In genomic region chr6:159375014-159375413, GRCh38 we compare ENCODE assay signal across 25 cellular contexts.
"Had no signal": no experiment of that assay in that cellular context is flagged by ENCODE, and none has a peak within 500 bp of the region (broad histone marks: within the 10 kb centered on the region; RNA-seq: fewer than 3 reads in every experiment).

No MANE protein-coding gene starts in this region.

- DNase-seq: naive thymus-derived CD8-positive, alpha-beta T cell; nephron progenitor cell; occipital lobe; ovary; posterior cingulate gyrus; psoas muscle; right lobe of liver; sigmoid colon; small intestine; stimulated activated CD4-positive, alpha-beta T cell treated with anti-CD3 and anti-CD28 coated beads, Interleukin-15, amount 100 ng/mL, for 24 hours; stimulated activated CD4-positive, alpha-beta T cell treated with anti-CD3 and anti-CD28 coated beads, Interleukin-2, amount 100 ng/mL, for 24 hours; stimulated activated CD4-positive, alpha-beta T cell treated with anti-CD3 and anti-CD28 coated beads, Interleukin-2, amount 100 ng/mL, for 48 hours; stimulated activated CD4-positive, alpha-beta T cell treated with anti-CD3 and anti-CD28 coated beads, Interleukin-4, amount 100 ng/mL, for 24 hours; stimulated activated naive CD4-positive, alpha-beta T cell; substantia nigra; testis; tibial artery; transverse colon had no signal

- H3K36me3 Mint-ChIP-seq: natural killer cell treated with Interleukin-12 subunit alpha and Interleukin-12 subunit beta and Interleukin-15 and Interleukin-18, amount 100 ng/mL, for 72 hours; stimulated activated memory B cell treated with anti-CD40 and anti-IgM and Interleukin-4, amounts not matched to agents 10 μg/mL and 1 μg/mL and 100 μg/mL, for 72 hours; type B pancreatic cell had no signal

- H3K4me1 Mint-ChIP-seq: naive thymus-derived CD8-positive, alpha-beta T cell; nephron progenitor cell; neural crest cell; stimulated activated memory B cell treated with anti-CD40 and anti-IgM and Interleukin-4, amounts not matched to agents 10 μg/mL and 1 μg/mL and 100 μg/mL, for 72 hours had no signal

- H3K27ac Mint-ChIP-seq: naive thymus-derived CD8-positive, alpha-beta T cell; natural killer cell treated with Interleukin-12 subunit alpha and Interleukin-12 subunit beta and Interleukin-15 and Interleukin-18, amount 100 ng/mL, for 72 hours; nephron progenitor cell; progenitor cell of endocrine pancreas; stimulated activated memory B cell treated with anti-CD40 and anti-IgM and Interleukin-4, amounts not matched to agents 10 μg/mL and 1 μg/mL and 100 μg/mL, for 72 hours; stimulated activated naive CD8-positive, alpha-beta T cell treated with anti-CD3 and anti-CD28 coated beads, Interleukin-15, Interleukin-2, amounts not matched to agents 100 ng/mL and 50 ng/mL, for 24 hours; type B pancreatic cell had no signal

- H3K9me3 Mint-ChIP-seq: natural killer cell treated with Interleukin-12 subunit alpha and Interleukin-12 subunit beta and Interleukin-15 and Interleukin-18, amount 100 ng/mL, for 72 hours; stimulated activated naive CD8-positive, alpha-beta T cell treated with anti-CD3 and anti-CD28 coated beads, Interleukin-15, Interleukin-2, amounts not matched to agents 100 ng/mL and 50 ng/mL, for 24 hours had no signal

- ATAC-seq: naive thymus-derived CD8-positive, alpha-beta T cell; psoas muscle; right cardiac atrium; right lobe of liver; stimulated activated memory B cell treated with anti-CD40 and anti-IgM and Interleukin-4, amounts not matched to agents 10 μg/mL and 1 μg/mL and 100 μg/mL, for 72 hours had no signal

- H3K4me3 Mint-ChIP-seq: naive thymus-derived CD8-positive, alpha-beta T cell; natural killer cell treated with Interleukin-12 subunit alpha and Interleukin-12 subunit beta and Interleukin-15 and Interleukin-18, amount 100 ng/mL, for 72 hours; nephron progenitor cell; neural crest cell; stimulated activated memory B cell treated with anti-CD40 and anti-IgM and Interleukin-4, amounts not matched to agents 10 μg/mL and 1 μg/mL and 100 μg/mL, for 72 hours; stimulated activated naive CD8-positive, alpha-beta T cell treated with anti-CD3 and anti-CD28 coated beads, Interleukin-15, Interleukin-2, amounts not matched to agents 100 ng/mL and 50 ng/mL, for 24 hours; type B pancreatic cell had no signal

- H3K27me3 Mint-ChIP-seq: stimulated activated memory B cell treated with anti-CD40 and anti-IgM and Interleukin-4, amounts not matched to agents 10 μg/mL and 1 μg/mL and 100 μg/mL, for 72 hours; type B pancreatic cell had no signal
